Comparison of ENCODE assay signal across 8 cellular contexts in the genomic region with DNA sequence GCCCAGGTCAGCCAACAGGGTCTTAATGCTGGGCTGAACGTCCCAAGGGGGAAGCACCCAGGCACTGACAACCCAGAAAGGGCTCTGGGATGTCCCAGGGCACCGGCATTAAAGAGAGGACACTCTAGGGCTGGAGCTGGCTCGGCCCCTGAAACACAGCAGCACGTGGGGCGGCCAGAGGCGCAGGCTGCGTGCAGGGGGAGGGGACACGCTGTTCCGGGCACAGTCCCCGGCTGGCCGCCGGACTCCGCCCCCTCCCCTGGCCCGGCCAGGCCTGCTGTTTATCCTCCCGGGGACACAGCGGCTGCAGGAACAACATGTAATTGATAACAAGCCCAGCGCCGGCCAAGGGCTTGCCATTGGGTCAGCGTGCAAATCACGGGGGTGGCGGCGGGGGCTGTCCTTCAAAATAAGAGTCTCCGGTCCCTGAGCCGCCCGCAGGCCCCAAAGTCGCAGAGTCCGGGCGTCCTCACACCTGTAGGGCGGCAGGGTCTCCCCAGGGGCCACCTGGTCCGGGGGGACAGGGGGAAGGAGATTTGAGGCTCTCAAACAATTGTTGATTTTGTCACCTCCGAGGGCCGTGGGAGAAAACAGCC. TPM values are rescaled to one million over a fixed set of nuclear protein-coding genes. Genes with fewer than 3 reads are reported as not detected.
DNase-seq lines count a peak whose midpoint lies in the region; ATAC-seq, FAIRE-seq and TF ChIP-seq lines count a peak whose summit lies in the region.

No MANE protein-coding gene starts in this region.

- no peak overlapping the region for H3K27ac ChIP-seq in CD4-positive, alpha-beta T cell (ENCODE audit: low read depth, low read length)
- peak overlapping the region; percentile 71; the same call in 1 of the 2 replicates for H3K27ac ChIP-seq in HUES64 (ENCODE audit: low read depth, low read length)

- H3K9me3 ChIP-seq in CD4-positive, alpha-beta T cell (ENCODE audit: control insufficient read depth, low read length), result no peaks in the 10 kb centered on the region
- H3K9me3 ChIP-seq in HUES64 (ENCODE audit: insufficient read depth, low read depth, low read length), result peaks cover 4% of the 10 kb centered on the region; the same call in 1 of the 2 replicates

- TF ChIP-seq CTCF in CD4-positive, alpha-beta T cell (IDR thresholded peaks at IDR 0.05), result no peak

- intact Hi-C loops in CD4-positive, alpha-beta T cell (cut with DNase I, micrococcal nuclease), result loop anchor here in 1 of 2 experiments (2.0 to 5.0 kb wide), 5 partner anchors 121 to 1316 kb away; partner anchors contain the start of genes ABTB1, CHCHD6, SLC41A3 and ZXDC
- intact Hi-C loops in activated T-helper 1 cell treated with anti-CD3 and anti-CD28 coated beads, Interleukin-12 subunit alpha, Interleukin-12 subunit beta, Interleukin-2, Interleukin-4 antibody, amounts not matched to agents 30 ng/mL and 10 ng/mL and 1 ng/mL, durations not matched to agents 14 hours and 24 hours and 36 hours (cut with micrococcal nuclease), result loop anchor here (2.0 to 5.0 kb wide), 2 partner anchors 346 to 365 kb away; partner anchors contain the start of gene CHCHD6

- no peaks in the 10 kb centered on the region for H3K36me3 Mint-ChIP-seq in CD4-positive, alpha-beta T cell (ENCODE audit: low read depth)
- peaks cover 1% of the 10 kb centered on the region for H3K36me3 Mint-ChIP-seq in activated T-helper 1 cell treated with anti-CD3 and anti-CD28 coated beads, Interleukin-12 subunit alpha, Interleukin-12 subunit beta, Interleukin-2, Interleukin-4 antibody, amounts not matched to agents 30 ng/mL and 10 ng/mL and 1 ng/mL, durations not matched to agents 14 hours and 24 hours and 36 hours (ENCODE audit: low read depth)
- no peaks in the 10 kb centered on the region for H3K36me3 Mint-ChIP-seq in natural killer cell treated with Interleukin-12 subunit alpha and Interleukin-12 subunit beta and Interleukin-15 and Interleukin-18, amount 100 ng/mL, for 72 hours

- H3K9me3 Mint-ChIP-seq in CD4-positive, alpha-beta T cell, result no peaks in the 10 kb centered on the region
- H3K9me3 Mint-ChIP-seq in activated T-helper 1 cell treated with anti-CD3 and anti-CD28 coated beads, Interleukin-12 subunit alpha, Interleukin-12 subunit beta, Interleukin-2, Interleukin-4 antibody, amounts not matched to agents 30 ng/mL and 10 ng/mL and 1 ng/mL, durations not matched to agents 14 hours and 24 hours and 36 hours, result no peaks in the 10 kb centered on the region
- H3K9me3 Mint-ChIP-seq in natural killer cell treated with Interleukin-12 subunit alpha and Interleukin-12 subunit beta and Interleukin-15 and Interleukin-18, amount 100 ng/mL, for 72 hours, result no peaks in the 10 kb centered on the region

- peak overlapping the region; percentile 68 for H3K4me3 ChIP-seq in HUES64 (ENCODE audit: low read length)

- H3K27ac Mint-ChIP-seq in CD4-positive, alpha-beta T cell, result no peak overlapping the region
- no peak overlapping the region for H3K27ac Mint-ChIP-seq in activated T-helper 1 cell treated with anti-CD3 and anti-CD28 coated beads, Interleukin-12 subunit alpha, Interleukin-12 subunit beta, Interleukin-2, Interleukin-4 antibody, amounts not matched to agents 30 ng/mL and 10 ng/mL and 1 ng/mL, durations not matched to agents 14 hours and 24 hours and 36 hours
- H3K27ac Mint-ChIP-seq in natural killer cell treated with Interleukin-12 subunit alpha and Interleukin-12 subunit beta and Interleukin-15 and Interleukin-18, amount 100 ng/mL, for 72 hours, result no peak overlapping the region

- no peaks in the 10 kb centered on the region for H3K36me3 ChIP-seq in HUES64 (ENCODE audit: insufficient read depth, low read length)

- peaks cover 46% of the 10 kb centered on the region for H3K27me3 Mint-ChIP-seq in CD4-positive, alpha-beta T cell
- H3K27me3 Mint-ChIP-seq in activated T-helper 1 cell treated with anti-CD3 and anti-CD28 coated beads, Interleukin-12 subunit alpha, Interleukin-12 subunit beta, Interleukin-2, Interleukin-4 antibody, amounts not matched to agents 30 ng/mL and 10 ng/mL and 1 ng/mL, durations not matched to agents 14 hours and 24 hours and 36 hours (ENCODE audit: insufficient read depth), result peaks cover 43% of the 10 kb centered on the region
- peaks cover 29 to 37% of the 10 kb centered on the region in 2 donors for H3K27me3 Mint-ChIP-seq in natural killer cell treated with Interleukin-12 subunit alpha and Interleukin-12 subunit beta and Interleukin-15 and Interleukin-18, amount 100 ng/mL, for 72 hours

- FAIRE-seq in frontal cortex (lab: Jason Lieb, UNC), result no peak

- H3K4me1 ChIP-seq in HUES64 (ENCODE audit: insufficient read depth, low read length), result peaks cover 11% of the 10 kb centered on the region

- WGBS in HUES64, result 1% methylated on average over 32 of the region's 32 CpGs

- peaks cover 17% of the 10 kb centered on the region for H3K4me1 Mint-ChIP-seq in CD4-positive, alpha-beta T cell (ENCODE audit: low read depth)
- peaks cover 8% of the 10 kb centered on the region for H3K4me1 Mint-ChIP-seq in activated T-helper 1 cell treated with anti-CD3 and anti-CD28 coated beads, Interleukin-12 subunit alpha, Interleukin-12 subunit beta, Interleukin-2, Interleukin-4 antibody, amounts not matched to agents 30 ng/mL and 10 ng/mL and 1 ng/mL, durations not matched to agents 14 hours and 24 hours and 36 hours (ENCODE audit: low read depth)
- peaks cover 5 to 8% of the 10 kb centered on the region in 2 donors for H3K4me1 Mint-ChIP-seq in natural killer cell treated with Interleukin-12 subunit alpha and Interleukin-12 subunit beta and Interleukin-15 and Interleukin-18, amount 100 ng/mL, for 72 hours (ENCODE audit: low read depth in 2 of 2)

- H3K27me3 ChIP-seq in CD4-positive, alpha-beta T cell (ENCODE audit: control insufficient read depth, insufficient read depth, low read length), result peaks cover 45% of the 10 kb centered on the region
- peaks cover 38% of the 10 kb centered on the region for H3K27me3 ChIP-seq in HUES64 (ENCODE audit: insufficient read depth, low read length)

- H3K4me3 Mint-ChIP-seq in CD4-positive, alpha-beta T cell, result peak overlapping the region; percentile 93
- H3K4me3 Mint-ChIP-seq in activated T-helper 1 cell treated with anti-CD3 and anti-CD28 coated beads, Interleukin-12 subunit alpha, Interleukin-12 subunit beta, Interleukin-2, Interleukin-4 antibody, amounts not matched to agents 30 ng/mL and 10 ng/mL and 1 ng/mL, durations not matched to agents 14 hours and 24 hours and 36 hours, result peak overlapping the region; percentile 81
- H3K4me3 Mint-ChIP-seq in natural killer cell treated with Interleukin-12 subunit alpha and Interleukin-12 subunit beta and Interleukin-15 and Interleukin-18, amount 100 ng/mL, for 72 hours, result peak overlapping the region; percentile 85

- no peak for ATAC-seq in CD4-positive, alpha-beta T cell (ENCODE audit: poor library complexity)
- no peak for ATAC-seq in natural killer cell treated with Interleukin-12 subunit alpha and Interleukin-12 subunit beta and Interleukin-15 and Interleukin-18, amount 100 ng/mL, for 72 hours
- ATAC-seq in HG03175 (IDR thresholded peaks at IDR 0.05; ENCODE audit: unreplicated experiment), result no peak

- no peak for DNase-seq in CD4-positive, alpha-beta T cell
- DNase-seq in activated T-helper 1 cell treated with anti-CD3 and anti-CD28 coated beads, Interleukin-12 subunit alpha, Interleukin-12 subunit beta, Interleukin-2, Interleukin-4 antibody, amounts not matched to agents 30 ng/mL and 10 ng/mL and 1 ng/mL, durations not matched to agents 14 hours and 24 hours and 36 hours (ENCODE audit: low spot score), result no peak
- peak; percentile 97 to 98 for DNase-seq in frontal cortex (ENCODE audit: low spot score in 2 of 2)
- DNase-seq in natural killer cell treated with Interleukin-12 subunit alpha and Interleukin-12 subunit beta and Interleukin-15 and Interleukin-18, amount 100 ng/mL, for 72 hours (ENCODE audit: low spot score), result peak; percentile 56
- no peak for DNase-seq in GM19238 (ENCODE audit: insufficient read length, low spot score)
- no peak for DNase-seq in NK-92 treated with Interleukin-12 subunit alpha and Interleukin-12 subunit beta, amount 100 ng/mL, for 24 hours (lab: John Stamatoyannopoulos, UW)

- peak overlapping the region; percentile 63 for H3K9ac ChIP-seq in HUES64 (ENCODE audit: low read depth, low read length)

- CTCF ChIA-PET in CD4-positive, alpha-beta T cell (lab: Charles Lee), result no interaction called here

- POLR2A ChIA-PET in CD4-positive, alpha-beta T cell (lab: Charles Lee), result no interaction called here

RNA-seq across cellular contexts. Expression of gene KLF15, which starts 1.3 kb away (rescaled TPM):
- under 1 TPM in 1 of 2 experiments, not detected in 1; 0.30 TPM for total RNA-seq in CD4-positive, alpha-beta T cell
- 6.8 TPM for polyA plus RNA-seq in HUES64 (2013, experiment 1 of 2)
- 7.4 TPM for polyA plus RNA-seq in HUES64 (2013, experiment 2 of 2)
- total RNA-seq in activated T-helper 1 cell treated with anti-CD3 and anti-CD28 coated beads, Interleukin-12 subunit alpha, Interleukin-12 subunit beta, Interleukin-2, Interleukin-4 antibody, amounts not matched to agents 30 ng/mL and 10 ng/mL and 1 ng/mL, durations not matched to agents 14 hours and 24 hours and 36 hours, result 0.08 and 0.22 TPM in 2 replicates
- 2.0 TPM for total RNA-seq in frontal cortex
- under 1 TPM in 1 of 2 donors, not detected in 1; 0.26 TPM for total RNA-seq in natural killer cell treated with Interleukin-12 subunit alpha and Interleukin-12 subunit beta and Interleukin-15 and Interleukin-18, amount 100 ng/mL, for 72 hours

RNA-seq across cellular contexts. Expression of gene CFAP100, which starts 38.8 kb away (rescaled TPM):
- total RNA-seq in CD4-positive, alpha-beta T cell, result not detected
- 0.55 TPM for polyA plus RNA-seq in HUES64 (2013, experiment 1 of 2)
- 0.38 TPM for polyA plus RNA-seq in HUES64 (2013, experiment 2 of 2)
- total RNA-seq in activated T-helper 1 cell treated with anti-CD3 and anti-CD28 coated beads, Interleukin-12 subunit alpha, Interleukin-12 subunit beta, Interleukin-2, Interleukin-4 antibody, amounts not matched to agents 30 ng/mL and 10 ng/mL and 1 ng/mL, durations not matched to agents 14 hours and 24 hours and 36 hours, result not detected in 2 replicates
- total RNA-seq in frontal cortex, result 3.7 TPM
- not detected for total RNA-seq in natural killer cell treated with Interleukin-12 subunit alpha and Interleukin-12 subunit beta and Interleukin-15 and Interleukin-18, amount 100 ng/mL, for 72 hours

Comparison
In these comparisons a context has a peak if more than half of its experiments do, and no peak if none do; other contexts are left out.
1. DNase-seq: peak in frontal cortex (2 of 2) and natural killer cell treated with Interleukin-12 subunit alpha and Interleukin-12 subunit beta and Interleukin-15 and Interleukin-18, amount 100 ng/mL, for 72 hours (single experiment); none in CD4-positive, alpha-beta T cell (0 of 10), activated T-helper 1 cell treated with anti-CD3 and anti-CD28 coated beads, Interleukin-12 subunit alpha, Interleukin-12 subunit beta, Interleukin-2, Interleukin-4 antibody, amounts not matched to agents 30 ng/mL and 10 ng/mL and 1 ng/mL, durations not matched to agents 14 hours and 24 hours and 36 hours (single experiment), GM19238 (single experiment) and NK-92 treated with Interleukin-12 subunit alpha and Interleukin-12 subunit beta, amount 100 ng/mL, for 24 hours (single experiment).
2. Peak in every context shown above with its lines, with median percentiles within 50 percentile points of each other: H3K4me3 Mint-ChIP-seq.